ENCODE assay signal across 19 cellular contexts in the genomic region with DNA sequence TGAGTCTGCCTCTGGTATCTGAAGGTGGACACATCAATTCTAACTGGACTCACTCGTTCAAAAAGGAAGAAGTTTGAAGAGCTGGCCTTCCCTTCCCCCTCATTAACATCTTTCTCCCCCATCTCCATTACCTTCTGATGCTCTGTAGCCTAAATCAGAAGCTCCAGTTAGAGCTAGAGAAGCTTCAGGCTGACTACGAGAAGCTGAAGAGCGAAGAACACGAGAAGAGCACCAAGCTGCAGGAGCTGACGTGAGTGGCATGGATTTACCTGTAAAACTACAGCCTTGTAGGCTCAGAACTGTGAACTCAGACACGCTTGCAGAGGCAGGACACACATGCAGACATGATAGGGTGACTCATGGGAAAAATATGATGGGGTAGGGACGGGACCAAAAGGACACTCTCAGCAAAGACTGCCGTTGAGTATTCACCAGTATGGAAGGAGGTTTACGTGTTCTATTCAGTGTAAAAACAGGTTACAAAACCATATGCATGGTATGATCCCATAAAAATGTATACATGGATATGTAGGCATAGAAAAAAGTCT. TPM values are rescaled to one million over a fixed set of nuclear protein-coding genes. Genes with fewer than 3 reads are reported as not detected.
DNase-seq lines count a peak whose midpoint lies in the region; ATAC-seq lines count a peak whose summit lies in the region.
"Had no signal": no experiment of that assay in that cellular context is flagged by ENCODE, and none has a peak within 500 bp of the region (broad histone marks: within the 10 kb centered on the region; RNA-seq: fewer than 3 reads in every experiment).

No MANE protein-coding gene starts in this region.

- no peak overlapping the region for H3K4me3 ChIP-seq in right cardiac atrium (ENCODE audit: low read length)
- no peak overlapping the region for H3K4me3 ChIP-seq in HAP-1
- H3K4me3 ChIP-seq: GM23338, PC-9, SJCRH30 had no signal

- WGBS in right cardiac atrium: 77% methylated on average over 9 of the region's 9 CpGs

- no peaks in the 10 kb centered on the region for H3K9me3 ChIP-seq in right cardiac atrium (ENCODE audit: control insufficient read depth, low read length)
- H3K9me3 ChIP-seq in HAP-1: no peaks in the 10 kb centered on the region
- H3K9me3 ChIP-seq: Caco-2, SJCRH30 had no signal

- intact Hi-C loops in cardiac septum (cut with DNase I) (no loop called here), right cardiac atrium (cut with DNase I) (no loop called here)

- H3K27me3 ChIP-seq in right cardiac atrium (ENCODE audit: control insufficient read depth, insufficient read depth) (no peaks in the 10 kb centered on the region), HAP-1 (ENCODE audit: low read depth) (no peaks in the 10 kb centered on the region)

- DNase-seq in cardiac septum (ENCODE audit: low spot score): peak; percentile 35
- DNase-seq in right cardiac atrium: no peak
- peak; percentile 28 for DNase-seq in RPMI7951 (ENCODE audit: low read depth)
- DNase-seq in glomerular visceral epithelial cell (ENCODE audit: extremely low spot score): peak; percentile 21
- DNase-seq in caudate nucleus (lab: John Stamatoyannopoulos, UW): no peak
- DNase-seq in HAP-1 (ENCODE audit: low spot score in 2 of 2): no peak
- DNase-seq: CD4-positive, CD25-positive, alpha-beta regulatory T cell; KBM-7; NCI-H1417 treated with DMSO at 0.1 percent for 48 hours; NCI-H1930; NCI-H226; NCI-H524; PC-9; SJCRH30 had no signal

- ATAC-seq in right cardiac atrium: no peak
- no peak for ATAC-seq in HG02852 (IDR thresholded peaks at IDR 0.05; ENCODE audit: unreplicated experiment)
- ATAC-seq: GM23338, HCT116 had no signal

- no peaks in the 10 kb centered on the region for H3K36me3 ChIP-seq in HAP-1 (replicated peaks)
- H3K36me3 ChIP-seq: SJCRH30 had no signal

- H3K4me1 ChIP-seq in right cardiac atrium (ENCODE audit: control insufficient read depth, insufficient read depth, low read length) (no peaks in the 10 kb centered on the region), HAP-1 (no peaks in the 10 kb centered on the region)
- H3K4me1 ChIP-seq: SJCRH30 had no signal

- H3K27ac ChIP-seq in right cardiac atrium (ENCODE audit: low read length): no peak overlapping the region
- H3K27ac ChIP-seq in caudate nucleus (ENCODE audit: low read depth, low read length): no peak overlapping the region
- H3K27ac ChIP-seq: PC-9, SJCRH30 had no signal

- in situ Hi-C loops in HAP-1 (cut with MboI; ENCODE audit: low sequenced_read_pairs): no loop called here

RNA-seq across cellular contexts. Expression of a gene that starts 14.3 kb away (rescaled TPM):
- total RNA-seq in cardiac septum (17.9 TPM), right cardiac atrium (10 to 100 TPM; 14.9 to 17.1 (median 15.6) TPM)
- 8.7 TPM for polyA plus RNA-seq in right cardiac atrium
- total RNA-seq in RPMI7951 (2014; rRNA removed; shearing (Covaris generic)): 15.9 and 19.3 TPM in 2 replicates

RNA-seq across cellular contexts. Expression of a gene that starts 26.8 kb away (rescaled TPM):
- total RNA-seq in cardiac septum: 0.22 TPM
- total RNA-seq in right cardiac atrium: under 1 TPM; 0.09 to 0.31 (median 0.20) TPM
- 0.20 TPM for polyA plus RNA-seq in right cardiac atrium
- total RNA-seq in RPMI7951 (2014; rRNA removed; shearing (Covaris generic)): 0.60 and 1.9 TPM in 2 replicates

RNA-seq across cellular contexts. Expression of a gene that starts 27.9 kb away (rescaled TPM):
- total RNA-seq in cardiac septum: 31.0 TPM
- total RNA-seq in right cardiac atrium: 10 to 100 TPM; 29.3 to 44.6 (median 38.1) TPM
- 28.9 TPM for polyA plus RNA-seq in right cardiac atrium
- 9.9 and 10.7 TPM in 2 replicates for total RNA-seq in RPMI7951 (2014; rRNA removed; shearing (Covaris generic))

RNA-seq across cellular contexts. Expression of a gene that starts 29.7 kb away (rescaled TPM):
- total RNA-seq in cardiac septum: 100 TPM
- total RNA-seq in right cardiac atrium: 10 to 100 TPM; 88.6 to 92.4 (median 89.5) TPM
- 99.2 TPM for polyA plus RNA-seq in right cardiac atrium
- 123 and 155 TPM in 2 replicates for total RNA-seq in RPMI7951 (2014; rRNA removed; shearing (Covaris generic))

RNA-seq across cellular contexts. Expression of a gene that starts 34.5 kb away (rescaled TPM):
- total RNA-seq in cardiac septum (15.0 TPM), right cardiac atrium (10 to 100 TPM; 14.0 to 22.6 (median 18.1) TPM)
- 21.3 TPM for polyA plus RNA-seq in right cardiac atrium
- total RNA-seq in RPMI7951 (2014; rRNA removed; shearing (Covaris generic)): 9.4 and 11.5 TPM in 2 replicates
- total RNA-seq: B cell had no signal
- polyA plus RNA-seq: CD4-positive, CD25-positive, alpha-beta regulatory T cell had no signal

Comparison
In these comparisons a context has a peak if more than half of its experiments do, and no peak if none do; other contexts are left out.
1. DNase-seq: peak in cardiac septum (single experiment), RPMI7951 (single experiment) and glomerular visceral epithelial cell (single experiment); none in right cardiac atrium (0 of 3), caudate nucleus (0 of 61) and HAP-1 (0 of 2).